Comparison of ENCODE assay signal across 25 cellular contexts in genomic region chr4:65918872-65919271, GRCh38.
"Had no signal": no experiment of that assay in that cellular context is flagged by ENCODE, and none has a peak within 500 bp of the region (broad histone marks: within the 10 kb centered on the region; RNA-seq: fewer than 3 reads in every experiment).

No MANE protein-coding gene starts in this region.

- DNase-seq: activated B cell treated with CpG ODN at 0.5 μM for 24 hours; activated CD4-positive, alpha-beta memory T cell treated with anti-CD3 and anti-CD28 coated beads for 36 hours; activated CD4-positive, alpha-beta T cell treated with anti-CD3 and anti-CD28 coated beads for 4 hours; activated CD4-positive, alpha-beta T cell treated with anti-CD3 and anti-CD28 coated beads, Interleukin-2, amount 50 U/mL, for 1 hour; activated CD4-positive, CD25-positive, alpha-beta regulatory T cell treated with anti-CD3 and anti-CD28 coated beads, Interleukin-2, amount 50 U/mL, for 72 hours; activated CD8-positive, alpha-beta memory T cell treated with anti-CD3 and anti-CD28 coated beads, Interleukin-2, amount 50 U/mL, for 4 hours; activated gamma-delta T cell treated with Interleukin-2 at 50 U/mL for 16 hours; activated naive CD4-positive, alpha-beta T cell treated with anti-CD3 and anti-CD28 coated beads for 36 hours; activated T-cell treated with anti-CD3 and anti-CD28 coated beads for 4 hours; activated T-cell treated with anti-CD3 and anti-CD28 coated beads, Interleukin-2, amount 50 U/mL, for 4 hours; adrenal gland; anterior cingulate cortex; caudate nucleus; cerebellar nuclear complex; MM.1S; MV-4-11; NCI-H146; NCI-H187; NCI-H2107; NK-92 treated with Interleukin-12 subunit alpha and Interleukin-12 subunit beta, amount 100 ng/mL, for 24 hours; Peyer's patch; SIG-M5; T1000 had no signal

- ATAC-seq: activated naive CD4-positive, alpha-beta T cell treated with anti-CD3 and anti-CD28 coated beads, Interleukin-2, amount 50 U/mL, for 72 hours; activated T-cell treated with anti-CD3 and anti-CD28 coated beads, Interleukin-2, amount 50 U/mL, for 4 hours; Right ventricle myocardium inferior had no signal
